ENCODE assay signal across 9 cellular contexts in genomic region chr14:74324945-74325361, GRCh38. TPM values are rescaled to one million over a fixed set of nuclear protein-coding genes. Genes with fewer than 3 reads are reported as not detected.
DNase-seq lines count a peak whose midpoint lies in the region; ATAC-seq and TF ChIP-seq lines count a peak whose summit lies in the region.
"Had no signal": no experiment of that assay in that cellular context is flagged by ENCODE, and none has a peak within 500 bp of the region (broad histone marks: within the 10 kb centered on the region; RNA-seq: fewer than 3 reads in every experiment).

No MANE protein-coding gene starts in this region.

- no peaks in the 10 kb centered on the region for H3K4me1 ChIP-seq in ascending aorta
- H3K4me1 ChIP-seq: BLaER1 treated with 17β-estradiol and CSF1 and Interleukin-3, amounts not matched to agents 10 nM and 100 nM had no signal

- DNase-seq in NCI-H1417 (lab: John Stamatoyannopoulos, UW) (peak in 2 of 3 experiments; percentile 11 to 49), NCI-H1417 treated with DMSO at 0.1 percent for 48 hours (lab: John Stamatoyannopoulos, UW) (no peak), NCI-H1105 (lab: John Stamatoyannopoulos, UW) (peak; percentile 20), ascending aorta (ENCODE audit: low spot score in 2 of 2) (no peak), kidney tubule cell (ENCODE audit: low spot score) (peak; percentile 25)
- no peak for DNase-seq in stimulated activated effector memory CD8-positive, alpha-beta T cell treated with anti-CD3 and anti-CD28 coated beads, Interleukin-12 subunit alpha, Interleukin-12 subunit beta, amount 100 ng/mL, for 72 hours (ENCODE audit: low spot score in 2 of 2)

- H3K4me3 Mint-ChIP-seq in stimulated activated effector memory CD8-positive, alpha-beta T cell treated with anti-CD3 and anti-CD28 coated beads, Interleukin-12 subunit alpha, Interleukin-12 subunit beta, amount 100 ng/mL, for 72 hours: no peak overlapping the region

- TF ChIP-seq CTCF in ascending aorta (IDR thresholded peaks at IDR 0.05): peak in 2 of 3 experiments; percentile 51 to 59

- no peaks in the 10 kb centered on the region for H3K9me3 ChIP-seq in ascending aorta
- H3K9me3 ChIP-seq: BLaER1 treated with 17β-estradiol and CSF1 and Interleukin-3, amounts not matched to agents 10 nM and 100 nM had no signal

- H3K27ac Mint-ChIP-seq in stimulated activated effector memory CD8-positive, alpha-beta T cell treated with anti-CD3 and anti-CD28 coated beads, Interleukin-12 subunit alpha, Interleukin-12 subunit beta, amount 100 ng/mL, for 72 hours: no peak overlapping the region

- H3K27ac ChIP-seq in ascending aorta: no peak overlapping the region
- H3K27ac ChIP-seq: BLaER1 treated with 17β-estradiol and CSF1 and Interleukin-3, amounts not matched to agents 10 nM and 100 nM had no signal

- intact Hi-C loops in ascending aorta (cut with DNase I): no loop called here

- H3K9me3 Mint-ChIP-seq in stimulated activated effector memory CD8-positive, alpha-beta T cell treated with anti-CD3 and anti-CD28 coated beads, Interleukin-12 subunit alpha, Interleukin-12 subunit beta, amount 100 ng/mL, for 72 hours: no peaks in the 10 kb centered on the region

- no peaks in the 10 kb centered on the region for H3K36me3 Mint-ChIP-seq in stimulated activated effector memory CD8-positive, alpha-beta T cell treated with anti-CD3 and anti-CD28 coated beads, Interleukin-12 subunit alpha, Interleukin-12 subunit beta, amount 100 ng/mL, for 72 hours

- no peak for ATAC-seq in GM18907 (IDR thresholded peaks at IDR 0.05; ENCODE audit: unreplicated experiment)
- ATAC-seq in HG03097 (IDR thresholded peaks at IDR 0.05; ENCODE audit: low FRiP score, unreplicated experiment): no peak
- no peak for ATAC-seq in stimulated activated effector memory CD8-positive, alpha-beta T cell treated with anti-CD3 and anti-CD28 coated beads, Interleukin-12 subunit alpha, Interleukin-12 subunit beta, amount 100 ng/mL, for 72 hours

- no peak overlapping the region for H3K4me3 ChIP-seq in ascending aorta
- H3K4me3 ChIP-seq: BLaER1 treated with 17β-estradiol and CSF1 and Interleukin-3, amounts not matched to agents 10 nM and 100 nM had no signal

- H3K4me1 Mint-ChIP-seq in stimulated activated effector memory CD8-positive, alpha-beta T cell treated with anti-CD3 and anti-CD28 coated beads, Interleukin-12 subunit alpha, Interleukin-12 subunit beta, amount 100 ng/mL, for 72 hours: no peaks in the 10 kb centered on the region

- no peaks in the 10 kb centered on the region for H3K27me3 ChIP-seq in ascending aorta
- H3K27me3 ChIP-seq: BLaER1 treated with 17β-estradiol and CSF1 and Interleukin-3, amounts not matched to agents 10 nM and 100 nM had no signal

- no peaks in the 10 kb centered on the region for H3K36me3 ChIP-seq in ascending aorta
- H3K36me3 ChIP-seq: BLaER1 treated with 17β-estradiol and CSF1 and Interleukin-3, amounts not matched to agents 10 nM and 100 nM had no signal

RNA-seq across cellular contexts. Expression of gene ABCD4, which starts 22.2 kb away (rescaled TPM):
- 137 TPM for total RNA-seq in ascending aorta

RNA-seq across cellular contexts. Expression of gene VRTN, which starts 23.3 kb away (rescaled TPM):
- total RNA-seq in ascending aorta: not detected

Comparison
In these comparisons a context has a peak if more than half of its experiments do, and no peak if none do; other contexts are left out.
1. DNase-seq: peak in NCI-H1417 (2 of 3), NCI-H1105 (single experiment) and kidney tubule cell (single experiment); none in NCI-H1417 treated with DMSO at 0.1 percent for 48 hours (single experiment), ascending aorta (0 of 2) and stimulated activated effector memory CD8-positive, alpha-beta T cell treated with anti-CD3 and anti-CD28 coated beads, Interleukin-12 subunit alpha, Interleukin-12 subunit beta, amount 100 ng/mL, for 72 hours (0 of 2).